8 cellular contexts compared by ENCODE assay signal in the genomic region with DNA sequence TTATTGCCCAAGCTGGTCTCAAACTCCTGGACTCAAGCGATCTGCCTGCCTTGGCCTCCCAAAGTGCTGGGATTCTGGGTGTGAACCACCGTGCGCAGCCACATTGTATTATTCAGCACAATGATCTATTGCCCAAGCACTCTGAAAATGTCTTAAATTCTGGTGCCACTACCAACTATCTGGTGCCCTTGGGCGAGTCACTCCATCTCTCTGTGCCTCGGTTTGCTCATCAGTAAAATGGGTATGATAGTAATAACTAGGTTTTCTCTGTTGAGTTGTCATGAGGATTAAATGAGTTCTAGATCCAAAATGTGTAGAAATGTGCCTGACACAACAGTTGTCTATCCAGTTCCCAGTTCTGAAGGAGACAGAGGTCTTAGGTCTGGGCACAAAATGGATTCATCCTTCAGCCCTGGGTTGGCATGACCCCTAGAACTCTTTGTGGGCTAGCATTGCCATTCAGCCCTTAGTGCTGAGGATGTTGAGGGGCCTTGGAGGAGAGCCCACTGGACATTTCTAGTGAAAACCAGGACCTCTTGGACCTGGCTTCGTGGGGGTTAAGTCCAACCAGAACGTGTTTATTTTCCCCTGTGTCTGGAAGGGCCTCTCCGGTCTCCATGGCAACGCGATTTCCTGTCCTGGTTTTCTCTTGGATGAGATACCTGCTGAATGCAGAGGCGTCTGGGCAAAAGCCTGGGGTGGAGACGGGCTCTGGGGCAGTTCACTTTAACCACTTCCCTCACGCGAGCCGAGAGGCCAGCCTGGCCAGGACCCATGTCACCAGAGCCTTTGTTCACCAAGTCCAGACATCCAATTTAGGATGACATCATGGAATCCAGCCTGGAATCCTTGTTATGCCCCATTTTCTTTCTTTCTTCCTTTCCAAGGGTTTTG. TPM values are rescaled to one million over a fixed set of nuclear protein-coding genes. Genes with fewer than 3 reads are reported as not detected.
DNase-seq lines count a peak whose midpoint lies in the region; ATAC-seq and TF ChIP-seq lines count a peak whose summit lies in the region.

No MANE protein-coding gene starts in this region.

- no peak for ATAC-seq in GM18511 (IDR thresholded peaks at IDR 0.05; ENCODE audit: unreplicated experiment)

- DNase-seq in Caki2 (ENCODE audit: low read depth) (peak; percentile 72), NCI-H774 (lab: John Stamatoyannopoulos, UW) (peak; percentile 61), fibroblast of mammary gland (ENCODE audit: low read depth) (peak; percentile 70), neural crest cell (ENCODE audit: low read depth, low spot score) (peak; percentile 33), T1000 (lab: John Stamatoyannopoulos, UW) (no peak), UCSD-AML1 (lab: John Stamatoyannopoulos, UW; ENCODE audit: unreplicated experiment) (no peak)
- DNase-seq in activated CD8-positive, alpha-beta memory T cell treated with anti-CD3 and anti-CD28 coated beads, Interleukin-2, amount 50 U/mL, for 4 hours: no peak

- H3K4me3 ChIP-seq in fibroblast of mammary gland (ENCODE audit: control insufficient read depth, low read depth, low read length): no peak overlapping the region

- in situ Hi-C loops in Caki2 (cut with HindIII; ENCODE audit: low pct_unique_long_range_greater_than_20kb, low sequenced_read_pairs): no loop called here

- H3K4me1 Mint-ChIP-seq in neural crest cell: peaks cover 31% of the 10 kb centered on the region

- H3K27me3 Mint-ChIP-seq in neural crest cell (ENCODE audit: low read depth): no peaks in the 10 kb centered on the region

- TF ChIP-seq CTCF in fibroblast of mammary gland (conservative IDR thresholded peaks at IDR 0.05; ENCODE audit: control insufficient read depth, insufficient read depth, low read depth, low read length): no peak
- no peak for TF ChIP-seq CTCF in neural crest cell (conservative IDR thresholded peaks at IDR 0.05)

- no peaks in the 10 kb centered on the region for H3K36me3 Mint-ChIP-seq in neural crest cell (ENCODE audit: low read depth)

- peak overlapping the region; percentile 99 for H3K27ac Mint-ChIP-seq in neural crest cell (ENCODE audit: unreplicated experiment)

- H3K9me3 Mint-ChIP-seq in neural crest cell: no peaks in the 10 kb centered on the region

- H3K4me3 Mint-ChIP-seq in neural crest cell: peak overlapping the region; percentile 56

RNA-seq across cellular contexts. Expression of gene TNRC6A, which starts 43.7 kb away (rescaled TPM):
- total RNA-seq in Caki2 (2014; rRNA removed; shearing (Covaris generic); ENCODE audit: low replicate concordance): 6.2 and 12.2 TPM in 2 replicates
- total RNA-seq in neural crest cell: 79.6 and 89.0 TPM in 2 replicates

Comparison
In these comparisons a context has a peak if more than half of its experiments do, and no peak if none do; other contexts are left out.
1. DNase-seq: peak in Caki2 (single experiment), NCI-H774 (single experiment), fibroblast of mammary gland (single experiment) and neural crest cell (single experiment); none in T1000 (single experiment), activated CD8-positive, alpha-beta memory T cell treated with anti-CD3 and anti-CD28 coated beads, Interleukin-2, amount 50 U/mL, for 4 hours (single experiment) and UCSD-AML1 (single experiment).